In the genomic region with DNA sequence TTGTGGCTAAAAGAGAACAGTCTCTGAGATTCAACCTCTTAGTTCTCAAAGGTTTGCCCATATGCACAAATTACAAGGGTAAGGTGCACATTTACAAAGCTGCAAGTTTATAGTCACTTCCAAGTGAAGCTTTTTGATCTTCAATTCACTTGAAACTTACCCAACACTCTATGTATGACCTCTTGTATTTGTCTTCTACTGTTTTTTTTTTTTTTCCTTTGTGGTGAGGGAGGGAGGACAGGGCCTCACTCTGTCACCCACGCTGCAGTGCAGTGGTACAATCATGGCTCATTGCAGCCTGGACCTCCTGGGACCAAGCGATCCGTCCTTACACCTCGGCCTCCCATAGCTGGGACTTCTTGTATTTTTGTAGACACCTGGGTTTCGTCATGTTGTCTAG, we compare ENCODE assay signal across 13 cellular contexts. TPM values are rescaled to one million over a fixed set of nuclear protein-coding genes. Genes with fewer than 3 reads are reported as not detected.
DNase-seq lines count a peak whose midpoint lies in the region; FAIRE-seq and TF ChIP-seq lines count a peak whose summit lies in the region.
"Had no signal": no experiment of that assay in that cellular context is flagged by ENCODE, and none has a peak within 500 bp of the region (broad histone marks: within the 10 kb centered on the region; RNA-seq: fewer than 3 reads in every experiment).

No MANE protein-coding gene starts in this region.

- H3K27ac ChIP-seq in BLaER1 treated with 17β-estradiol and CSF1 and Interleukin-3, amounts not matched to agents 10 nM and 100 nM = no peak overlapping the region
- H3K27ac ChIP-seq in HEK293 (ENCODE audit: extremely low read depth, low read depth, low read length) (no peak overlapping the region), esophagus (ENCODE audit: low read depth in 2 of 2, low read length in 1 of 2) (peak overlapping the region; percentile 37 to 50), rectal smooth muscle tissue (ENCODE audit: low read depth, low read length) (peak overlapping the region; percentile 99), Karpas-422 (ENCODE audit: low read length) (no peak overlapping the region)
- H3K27ac ChIP-seq: parathyroid adenoma had no signal

- H3K4me1 ChIP-seq in BLaER1 treated with 17β-estradiol and CSF1 and Interleukin-3, amounts not matched to agents 10 nM and 100 nM = peaks cover 9 to 41% (median 11%) of the 10 kb centered on the region in 10 experiments
- peaks cover 4% of the 10 kb centered on the region for H3K4me1 ChIP-seq in HEK293 (ENCODE audit: control insufficient read depth, insufficient read depth, low read length)
- H3K4me1 ChIP-seq in esophagus (ENCODE audit: control insufficient read depth in 2 of 2, insufficient read depth in 2 of 2, low read length in 1 of 2) = peaks cover 0 to 2% of the 10 kb centered on the region in 2 donors
- H3K4me1 ChIP-seq in rectal smooth muscle tissue (ENCODE audit: control insufficient read depth, insufficient read depth, low read length) = peaks cover 14% of the 10 kb centered on the region
- H3K4me1 ChIP-seq in Karpas-422 (ENCODE audit: low read length) = peaks cover 37% of the 10 kb centered on the region

- H3K4me2 ChIP-seq in BLaER1 treated with 17β-estradiol and CSF1 and Interleukin-3, amounts not matched to agents 10 nM and 100 nM = peak overlapping the region in 8 of 11 experiments; percentile 80 to 99 (median 94); a peak in 9 of 22 replicates
- no peak overlapping the region for H3K4me2 ChIP-seq in Karpas-422 (ENCODE audit: low read depth, low read length, poor library complexity, severe bottlenecking)

- CTCF ChIA-PET in HEK293 (lab: Yijun Ruan, JAX) = interaction anchor here (0.6 to 7.3 kb wide), 6 partner anchors 14 to 507 kb away, joined by 3 to 73 read pairs (median 3); no protein-coding TSS in a partner anchor

- no peak for FAIRE-seq in HTR-8/SVneo (lab: Jason Lieb, UNC)
- FAIRE-seq: colon had no signal

- no peak overlapping the region for H3K9ac ChIP-seq in BLaER1 treated with 17β-estradiol and CSF1 and Interleukin-3, amounts not matched to agents 10 nM and 100 nM
- H3K9ac ChIP-seq in rectal smooth muscle tissue (ENCODE audit: low read length) = no peak overlapping the region
- H3K9ac ChIP-seq in Karpas-422 (ENCODE audit: low read length) = no peak overlapping the region
- H3K9ac ChIP-seq: parathyroid adenoma had no signal

- H3K79me2 ChIP-seq in Karpas-422 (ENCODE audit: low read length) = no peaks in the 10 kb centered on the region
- H3K79me2 ChIP-seq: parathyroid adenoma had no signal

- WGBS in esophagus, 2 donors = 92 to 94% methylated on average over 5 of the region's 5 CpGs

- H3K4me3 ChIP-seq in BLaER1 treated with 17β-estradiol and CSF1 and Interleukin-3, amounts not matched to agents 10 nM and 100 nM = no peak overlapping the region
- H3K4me3 ChIP-seq in HEK293 (ENCODE audit: low read depth, low read length) (no peak overlapping the region), esophagus (ENCODE audit: low read depth in 1 of 2, low read length in 2 of 2) (no peak overlapping the region), rectal smooth muscle tissue (ENCODE audit: low read length) (no peak overlapping the region), Karpas-422 (ENCODE audit: low read length) (no peak overlapping the region)

- H2AFZ ChIP-seq in Karpas-422 (ENCODE audit: low read length) = no peak overlapping the region
- H2AFZ ChIP-seq: parathyroid adenoma had no signal

- DNase-seq in Karpas-422 = no peak
- DNase-seq in dedifferentiated amniotic fluid mesenchymal stem cell (ENCODE audit: extremely low spot score) = no peak
- no peak for DNase-seq in HTR-8/SVneo (ENCODE audit: insufficient read length, low spot score)
- DNase-seq in SHP77 treated with DMSO at 0.1 percent for 48 hours (lab: John Stamatoyannopoulos, UW) = no peak
- DNase-seq: NCI-H1092, NCI-H226, SW 1271 had no signal

- no peaks in the 10 kb centered on the region for H3K9me2 ChIP-seq in Karpas-422 (replicated peaks; ENCODE audit: insufficient read depth, low read length)

- H3K27me3 ChIP-seq in BLaER1 treated with 17β-estradiol and CSF1 and Interleukin-3, amounts not matched to agents 10 nM and 100 nM = peaks cover 0 to 6% (median 0%) of the 10 kb centered on the region in 11 experiments; a peak in 4 of 22 replicates
- no peaks in the 10 kb centered on the region for H3K27me3 ChIP-seq in esophagus (ENCODE audit: control insufficient read depth in 1 of 2, insufficient read depth in 2 of 2, low read length in 2 of 2)
- H3K27me3 ChIP-seq in rectal smooth muscle tissue (ENCODE audit: control insufficient read depth, insufficient read depth, low read length) = no peaks in the 10 kb centered on the region
- H3K27me3 ChIP-seq in Karpas-422 (ENCODE audit: low read length) = no peaks in the 10 kb centered on the region; the same call in 1 of the 2 replicates

- no peaks in the 10 kb centered on the region for H3K36me3 ChIP-seq in BLaER1 treated with 17β-estradiol and CSF1 and Interleukin-3, amounts not matched to agents 10 nM and 100 nM
- H3K36me3 ChIP-seq in HEK293 (ENCODE audit: control insufficient read depth in 2 of 2, insufficient read depth in 1 of 2, low read length in 2 of 2) = no peaks in the 10 kb centered on the region
- no peaks in the 10 kb centered on the region for H3K36me3 ChIP-seq in esophagus (ENCODE audit: control insufficient read depth in 2 of 2, insufficient read depth in 2 of 2, low read length in 1 of 2)
- H3K36me3 ChIP-seq in rectal smooth muscle tissue (ENCODE audit: control insufficient read depth, insufficient read depth, low read length) = no peaks in the 10 kb centered on the region
- H3K36me3 ChIP-seq in Karpas-422 (ENCODE audit: insufficient read depth, low read length) = no peaks in the 10 kb centered on the region

- TF ChIP-seq CTCF in HEK293 (tag by site-specific recombination; IDR thresholded peaks at IDR 0.05) = no peak

- H3K9me3 ChIP-seq in BLaER1 treated with 17β-estradiol and CSF1 and Interleukin-3, amounts not matched to agents 10 nM and 100 nM (replicated peaks in 1 of 11) = no peaks in the 10 kb centered on the region
- no peaks in the 10 kb centered on the region for H3K9me3 ChIP-seq in HEK293 (ENCODE audit: control insufficient read depth, insufficient read depth, low read depth, low read length)
- H3K9me3 ChIP-seq in esophagus (ENCODE audit: control insufficient read depth in 2 of 2, insufficient read depth in 1 of 2, low read depth in 1 of 2, low read length in 1 of 2) = no peaks in the 10 kb centered on the region
- H3K9me3 ChIP-seq in Karpas-422 (ENCODE audit: low read length) = no peaks in the 10 kb centered on the region

- POLR2A ChIA-PET in HEK293 (lab: Yijun Ruan, JAX) = interaction anchor here (0.6 to 0.7 kb wide), 3 partner anchors 131 to 1627 kb away, joined by 3 to 4 read pairs (median 3); no protein-coding TSS in a partner anchor

- peaks cover 0 to 8% (median 0%) of the 10 kb centered on the region in 11 experiments; a peak in 5 of 22 replicates for H4K20me1 ChIP-seq in BLaER1 treated with 17β-estradiol and CSF1 and Interleukin-3, amounts not matched to agents 10 nM and 100 nM
- H4K20me1 ChIP-seq in Karpas-422 (ENCODE audit: insufficient read depth, low read depth, low read length) = no peaks in the 10 kb centered on the region

TF ChIP-seq in HEK293, 187 proteins besides CTCF, POLR2A, EP300 and RAD21:
- no peak for TF ChIP-seq ZNF580 (tag by site-specific recombination; IDR thresholded peaks at IDR 0.05)
- TF ChIP-seq, protein P1, sequence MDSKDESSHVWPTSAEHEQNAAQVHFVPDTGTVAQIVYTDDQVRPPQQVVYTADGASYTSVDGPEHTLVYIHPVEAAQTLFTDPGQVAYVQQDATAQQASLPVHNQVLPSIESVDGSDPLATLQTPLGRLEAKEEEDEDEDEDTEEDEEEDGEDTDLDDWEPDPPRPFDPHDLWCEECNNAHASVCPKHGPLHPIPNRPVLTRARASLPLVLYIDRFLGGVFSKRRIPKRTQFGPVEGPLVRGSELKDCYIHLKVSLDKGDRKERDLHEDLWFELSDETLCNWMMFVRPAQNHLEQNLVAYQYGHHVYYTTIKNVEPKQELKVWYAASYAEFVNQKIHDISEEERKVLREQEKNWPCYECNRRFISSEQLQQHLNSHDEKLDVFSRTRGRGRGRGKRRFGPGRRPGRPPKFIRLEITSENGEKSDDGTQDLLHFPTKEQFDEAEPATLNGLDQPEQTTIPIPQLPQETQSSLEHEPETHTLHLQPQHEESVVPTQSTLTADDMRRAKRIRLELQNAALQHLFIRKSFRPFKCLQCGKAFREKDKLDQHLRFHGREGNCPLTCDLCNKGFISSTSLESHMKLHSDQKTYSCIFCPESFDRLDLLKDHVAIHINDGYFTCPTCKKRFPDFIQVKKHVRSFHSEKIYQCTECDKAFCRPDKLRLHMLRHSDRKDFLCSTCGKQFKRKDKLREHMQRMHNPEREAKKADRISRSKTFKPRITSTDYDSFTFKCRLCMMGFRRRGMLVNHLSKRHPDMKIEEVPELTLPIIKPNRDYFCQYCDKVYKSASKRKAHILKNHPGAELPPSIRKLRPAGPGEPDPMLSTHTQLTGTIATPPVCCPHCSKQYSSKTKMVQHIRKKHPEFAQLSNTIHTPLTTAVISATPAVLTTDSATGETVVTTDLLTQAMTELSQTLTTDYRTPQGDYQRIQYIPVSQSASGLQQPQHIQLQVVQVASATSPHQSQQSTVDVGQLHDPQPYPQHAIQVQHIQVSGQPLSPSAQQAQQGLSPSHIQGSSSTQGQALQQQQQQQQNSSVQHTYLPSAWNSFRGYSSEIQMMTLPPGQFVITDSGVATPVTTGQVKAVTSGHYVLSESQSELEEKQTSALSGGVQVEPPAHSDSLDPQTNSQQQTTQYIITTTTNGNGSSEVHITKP (tag by site-specific recombination; IDR thresholded peaks at IDR 0.05) = peak; percentile 52

RNA-seq across cellular contexts. Expression of gene FOXO3, which starts 4.5 kb away (rescaled TPM):
- polyA plus RNA-seq in esophagus = 10 to 100 TPM in 1 of 2 donors, 1 to 10 TPM in 1; 9.6 to 15.3 TPM
- total RNA-seq in Karpas-422 (2014; rRNA removed; shearing (Covaris generic); ENCODE audit: low replicate concordance) = 5.5 and 10.5 TPM in 2 replicates

Comparison
In these comparisons a context has a peak if more than half of its experiments do, and no peak if none do; other contexts are left out.
1. H3K27ac ChIP-seq: peak in esophagus (2 of 2) and rectal smooth muscle tissue (single experiment); none in BLaER1 treated with 17β-estradiol and CSF1 and Interleukin-3, amounts not matched to agents 10 nM and 100 nM (0 of 11), HEK293 (single experiment) and Karpas-422 (single experiment).